In genomic region chr2:128602699-128603101, GRCh38 we compare ENCODE assay signal across 18 cellular contexts.
A peak's percentile ranks its signal among the peaks of the same experiment; 100 is the strongest.
DNase-seq lines count a peak whose midpoint lies in the region; ATAC-seq, FAIRE-seq and TF ChIP-seq lines count a peak whose summit lies in the region.
"Had no signal": no experiment of that assay in that cellular context is flagged by ENCODE, and none has a peak within 500 bp of the region (broad histone marks: within the 10 kb centered on the region; RNA-seq: fewer than 3 reads in every experiment).

No MANE protein-coding gene starts in this region.

- H3K9ac ChIP-seq in kidney (ENCODE audit: low read length in 2 of 2), result no peak overlapping the region

- in situ Hi-C loops in Panc1 (cut with HindIII; ENCODE audit: low pct_unique_long_range_greater_than_20kb, low sequenced_read_pairs), result no loop called here

- no peaks in the 10 kb centered on the region for H3K4me1 Mint-ChIP-seq in stimulated activated effector memory CD8-positive, alpha-beta T cell treated with anti-CD3 and anti-CD28 coated beads, Interleukin-12 subunit alpha, Interleukin-12 subunit beta, amount 100 ng/mL, for 72 hours

- H3K27ac Mint-ChIP-seq in stimulated activated effector memory CD8-positive, alpha-beta T cell treated with anti-CD3 and anti-CD28 coated beads, Interleukin-12 subunit alpha, Interleukin-12 subunit beta, amount 100 ng/mL, for 72 hours, result no peak overlapping the region
- H3K27ac Mint-ChIP-seq: CD8-positive, alpha-beta T cell had no signal

- H3K27me3 ChIP-seq in right atrium auricular region, result no peaks in the 10 kb centered on the region
- no peaks in the 10 kb centered on the region for H3K27me3 ChIP-seq in Panc1 (ENCODE audit: control insufficient read depth, insufficient read depth, low read length)
- H3K27me3 ChIP-seq: SJCRH30 had no signal

- POLR2A ChIA-PET in Panc1 (lab: Charles Lee), result no interaction called here

- H3K4me3 Mint-ChIP-seq in stimulated activated effector memory CD8-positive, alpha-beta T cell treated with anti-CD3 and anti-CD28 coated beads, Interleukin-12 subunit alpha, Interleukin-12 subunit beta, amount 100 ng/mL, for 72 hours, result no peak overlapping the region
- H3K4me3 Mint-ChIP-seq: CD8-positive, alpha-beta T cell had no signal

- peak; percentile 65 for DNase-seq in cardiac septum (ENCODE audit: low spot score)
- DNase-seq in right atrium auricular region (ENCODE audit: low spot score), result no peak
- DNase-seq in Panc1 (ENCODE audit: low read depth, low spot score), result no peak
- DNase-seq in kidney, result peak; percentile 55
- no peak for DNase-seq in stimulated activated effector memory CD8-positive, alpha-beta T cell treated with anti-CD3 and anti-CD28 coated beads, Interleukin-12 subunit alpha, Interleukin-12 subunit beta, amount 100 ng/mL, for 72 hours (ENCODE audit: low spot score in 2 of 2)
- no peak for DNase-seq in NCI-H446 treated with DMSO at 0.1 percent for 48 hours (lab: John Stamatoyannopoulos, UW)
- DNase-seq in Kasumi-1 (lab: John Stamatoyannopoulos, UW), result no peak
- DNase-seq: AML-193; CD8-positive, alpha-beta T cell; DND-41; GDM1; GOT3; NCI-H1105 treated with DMSO at 0.1 percent for 48 hours; NCI-H187 treated with DMSO at 0.1 percent for 48 hours; NCI-H2171; NCI-H82 had no signal

- no peak for TF ChIP-seq CTCF in right atrium auricular region (IDR thresholded peaks at IDR 0.05)
- no peak for TF ChIP-seq CTCF in Panc1 (IDR thresholded peaks at IDR 0.05)
- TF ChIP-seq CTCF in kidney (IDR thresholded peaks at IDR 0.05; ENCODE audit: borderline replicate concordance, extremely low read depth, insufficient read depth), result no peak

- H3K4me3 ChIP-seq in right atrium auricular region, result no peak overlapping the region
- no peak overlapping the region for H3K4me3 ChIP-seq in Panc1 (ENCODE audit: low read depth in 2 of 2, low read length in 2 of 2)
- no peak overlapping the region for H3K4me3 ChIP-seq in kidney (ENCODE audit: low read length in 2 of 2)
- H3K4me3 ChIP-seq: SJCRH30 had no signal

- FAIRE-seq in kidney (lab: Jason Lieb, UNC), result no peak

- intact Hi-C loops in cardiac septum (cut with DNase I) (no loop called here), Panc1 (cut with micrococcal nuclease; ENCODE audit: unreplicated experiment) (no loop called here), kidney (cut with DNase I) (no loop called here)

- BruUV-seq in Panc1 (replicated peaks; lab: Mats Ljungman, UMichigan), result no TSS peak

- no peaks in the 10 kb centered on the region for H3K4me1 ChIP-seq in right atrium auricular region
- H3K4me1 ChIP-seq in Panc1 (ENCODE audit: control insufficient read depth, insufficient read depth, low read length), result no peaks in the 10 kb centered on the region
- peaks cover 0 to 4% of the 10 kb centered on the region in 2 donors for H3K4me1 ChIP-seq in kidney (ENCODE audit: control insufficient read depth in 1 of 2, insufficient read depth in 1 of 2, low read depth in 1 of 2, low read length in 2 of 2)
- H3K4me1 ChIP-seq: SJCRH30 had no signal

- CTCF ChIA-PET in Panc1 (lab: Charles Lee), result no interaction called here

- no peaks in the 10 kb centered on the region for H3K9me3 Mint-ChIP-seq in stimulated activated effector memory CD8-positive, alpha-beta T cell treated with anti-CD3 and anti-CD28 coated beads, Interleukin-12 subunit alpha, Interleukin-12 subunit beta, amount 100 ng/mL, for 72 hours
- H3K9me3 Mint-ChIP-seq: CD8-positive, alpha-beta T cell had no signal

- H3K36me3 Mint-ChIP-seq in stimulated activated effector memory CD8-positive, alpha-beta T cell treated with anti-CD3 and anti-CD28 coated beads, Interleukin-12 subunit alpha, Interleukin-12 subunit beta, amount 100 ng/mL, for 72 hours, result no peaks in the 10 kb centered on the region
- H3K36me3 Mint-ChIP-seq: CD8-positive, alpha-beta T cell had no signal

- no peak overlapping the region for H3K27ac ChIP-seq in right atrium auricular region
- H3K27ac ChIP-seq in Panc1 (ENCODE audit: low read length), result no peak overlapping the region
- no peak overlapping the region for H3K27ac ChIP-seq in kidney (ENCODE audit: low read depth in 2 of 2, low read length in 2 of 2)
- H3K27ac ChIP-seq: SJCRH30 had no signal

- ATAC-seq in Panc1 (peak; percentile 29; the same call in 1 of the 2 replicates), HG03045 (IDR thresholded peaks at IDR 0.05; ENCODE audit: unreplicated experiment) (no peak)
- ATAC-seq in stimulated activated effector memory CD8-positive, alpha-beta T cell treated with anti-CD3 and anti-CD28 coated beads, Interleukin-12 subunit alpha, Interleukin-12 subunit beta, amount 100 ng/mL, for 72 hours, result peak; percentile 3
- ATAC-seq: CD8-positive, alpha-beta T cell had no signal

- no peaks in the 10 kb centered on the region for H3K36me3 ChIP-seq in right atrium auricular region
- H3K36me3 ChIP-seq in Panc1 (ENCODE audit: control insufficient read depth, insufficient read depth, low read length), result no peaks in the 10 kb centered on the region
- no peaks in the 10 kb centered on the region for H3K36me3 ChIP-seq in kidney (ENCODE audit: control insufficient read depth in 1 of 2, insufficient read depth in 2 of 2, low read length in 2 of 2)
- H3K36me3 ChIP-seq: SJCRH30 had no signal

- H3K9me3 ChIP-seq in right atrium auricular region (no peaks in the 10 kb centered on the region), Panc1 (ENCODE audit: control insufficient read depth, insufficient read depth, low read depth, low read length) (no peaks in the 10 kb centered on the region), kidney (ENCODE audit: control insufficient read depth in 1 of 2, low read length in 2 of 2) (no peaks in the 10 kb centered on the region)
- H3K9me3 ChIP-seq: SJCRH30 had no signal

Comparison
In these comparisons a context has a peak if more than half of its experiments do, and no peak if none do; other contexts are left out.
1. DNase-seq: peak in cardiac septum (single experiment) and kidney (single experiment); none in right atrium auricular region (single experiment), Panc1 (single experiment), stimulated activated effector memory CD8-positive, alpha-beta T cell treated with anti-CD3 and anti-CD28 coated beads, Interleukin-12 subunit alpha, Interleukin-12 subunit beta, amount 100 ng/mL, for 72 hours (0 of 2), NCI-H446 treated with DMSO at 0.1 percent for 48 hours (single experiment) and Kasumi-1 (0 of 2).